In the genomic region with DNA sequence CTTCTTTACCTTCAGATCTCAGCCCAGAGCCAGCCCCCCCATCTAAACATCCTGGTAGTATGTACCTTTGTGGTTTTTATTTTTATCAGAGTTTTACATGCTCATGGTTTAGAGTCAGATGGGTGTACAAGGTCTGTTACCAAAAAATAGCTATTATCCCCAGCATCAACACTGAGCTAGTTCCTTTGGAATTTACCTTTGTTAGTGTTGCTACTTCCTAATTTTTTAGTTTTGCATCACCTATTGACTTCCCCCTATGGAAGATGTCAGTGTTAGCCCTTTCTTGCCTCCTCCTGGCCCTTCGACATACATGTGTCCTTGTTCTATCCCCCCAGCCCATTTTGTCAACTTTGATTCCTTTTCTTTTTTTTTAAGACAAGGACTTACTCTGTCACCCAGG, we compare ENCODE assay signal across 12 cellular contexts. TPM values are rescaled to one million over a fixed set of nuclear protein-coding genes. Genes with fewer than 3 reads are reported as not detected.
DNase-seq lines count a peak whose midpoint lies in the region; ATAC-seq and TF ChIP-seq lines count a peak whose summit lies in the region.
"Had no signal": no experiment of that assay in that cellular context is flagged by ENCODE, and none has a peak within 500 bp of the region (broad histone marks: within the 10 kb centered on the region; RNA-seq: fewer than 3 reads in every experiment).

No MANE protein-coding gene starts in this region.

- POLR2A ChIA-PET in WTC11 (lab: Charles Lee) = no interaction called here

- H3K9me3 ChIP-seq in BLaER1 treated with 17β-estradiol and CSF1 and Interleukin-3, amounts not matched to agents 10 nM and 100 nM (replicated peaks in 1 of 11) = no peaks in the 10 kb centered on the region
- H3K9me3 ChIP-seq in Loucy (ENCODE audit: insufficient read depth, low read depth, low read length) = no peaks in the 10 kb centered on the region
- H3K9me3 ChIP-seq: BE2C had no signal

- no peaks in the 10 kb centered on the region for H3F3A ChIP-seq in Loucy (ENCODE audit: low read depth)

- CTCF ChIA-PET in WTC11 (lab: Charles Lee) = interaction anchor here (0.5 to 12.0 kb wide), 20 partner anchors 9 to 313 kb away, joined by 3 to 271 read pairs (median 4); partner anchors contain the start of gene ADORA2A

- H3K9me3 Mint-ChIP-seq in memory B cell (no peaks in the 10 kb centered on the region), WTC11 (no peaks in the 10 kb centered on the region)
- H3K9me3 Mint-ChIP-seq in stimulated activated effector memory CD8-positive, alpha-beta T cell treated with anti-CD3 and anti-CD28 coated beads, Interleukin-12 subunit alpha, Interleukin-12 subunit beta, amount 100 ng/mL, for 72 hours = no peaks in the 10 kb centered on the region
- H3K9me3 Mint-ChIP-seq: CD4-positive, CD25-positive, alpha-beta regulatory T cell; GM23338 had no signal

- H3K4me1 Mint-ChIP-seq in memory B cell (peaks cover 26% of the 10 kb centered on the region), WTC11 (peaks cover 19% of the 10 kb centered on the region)
- H3K4me1 Mint-ChIP-seq in stimulated activated effector memory CD8-positive, alpha-beta T cell treated with anti-CD3 and anti-CD28 coated beads, Interleukin-12 subunit alpha, Interleukin-12 subunit beta, amount 100 ng/mL, for 72 hours = peaks cover 13% of the 10 kb centered on the region

- peak overlapping the region in 10 of 11 experiments; percentile 16 to 99 (median 96); a peak in 14 of 22 replicates for H3K27ac ChIP-seq in BLaER1 treated with 17β-estradiol and CSF1 and Interleukin-3, amounts not matched to agents 10 nM and 100 nM

- H3K36me3 ChIP-seq in BLaER1 treated with 17β-estradiol and CSF1 and Interleukin-3, amounts not matched to agents 10 nM and 100 nM = no peaks in the 10 kb centered on the region
- no peaks in the 10 kb centered on the region for H3K36me3 ChIP-seq in Loucy (ENCODE audit: insufficient read depth, low read length)
- H3K36me3 ChIP-seq: BE2C had no signal

- peak overlapping the region in 4 of 11 experiments; percentile 13 to 91 (median 44); a peak in 5 of 22 replicates for H3K9ac ChIP-seq in BLaER1 treated with 17β-estradiol and CSF1 and Interleukin-3, amounts not matched to agents 10 nM and 100 nM
- H3K9ac ChIP-seq in Loucy (ENCODE audit: low read depth, low read length, poor library complexity, severe bottlenecking) = peak overlapping the region; percentile 36

- H3K36me3 Mint-ChIP-seq in memory B cell (no peaks in the 10 kb centered on the region), WTC11 (no peaks in the 10 kb centered on the region)
- H3K36me3 Mint-ChIP-seq in stimulated activated effector memory CD8-positive, alpha-beta T cell treated with anti-CD3 and anti-CD28 coated beads, Interleukin-12 subunit alpha, Interleukin-12 subunit beta, amount 100 ng/mL, for 72 hours = no peaks in the 10 kb centered on the region
- H3K36me3 Mint-ChIP-seq: CD4-positive, CD25-positive, alpha-beta regulatory T cell had no signal

- no peaks in the 10 kb centered on the region for H3K27me3 ChIP-seq in BLaER1 treated with 17β-estradiol and CSF1 and Interleukin-3, amounts not matched to agents 10 nM and 100 nM
- H3K27me3 ChIP-seq in Loucy (ENCODE audit: insufficient read depth, low read length, poor library complexity, severe bottlenecking) = no peaks in the 10 kb centered on the region
- H3K27me3 ChIP-seq: BE2C had no signal

- H3K27ac Mint-ChIP-seq in memory B cell (peak overlapping the region; percentile 75), WTC11 (no peak overlapping the region)
- H3K27ac Mint-ChIP-seq in stimulated activated effector memory CD8-positive, alpha-beta T cell treated with anti-CD3 and anti-CD28 coated beads, Interleukin-12 subunit alpha, Interleukin-12 subunit beta, amount 100 ng/mL, for 72 hours = peak overlapping the region; percentile 2
- H3K27ac Mint-ChIP-seq: CD4-positive, CD25-positive, alpha-beta regulatory T cell; GM23338 had no signal

- no peaks in the 10 kb centered on the region for H4K20me1 ChIP-seq in BLaER1 treated with 17β-estradiol and CSF1 and Interleukin-3, amounts not matched to agents 10 nM and 100 nM
- no peaks in the 10 kb centered on the region for H4K20me1 ChIP-seq in Loucy (ENCODE audit: insufficient read depth, low read length, poor library complexity, severe bottlenecking)

- H3K27me3 Mint-ChIP-seq in memory B cell (no peaks in the 10 kb centered on the region), WTC11 (ENCODE audit: low read depth) (peaks cover 4% of the 10 kb centered on the region)

- no peak for TF ChIP-seq CTCF in Loucy (conservative IDR thresholded peaks at IDR 0.05; ENCODE audit: low read length)
- TF ChIP-seq CTCF in WTC11 (IDR thresholded peaks at IDR 0.05) = no peak

- peaks cover 73 to 96% (median 89%) of the 10 kb centered on the region in 10 experiments for H3K4me1 ChIP-seq in BLaER1 treated with 17β-estradiol and CSF1 and Interleukin-3, amounts not matched to agents 10 nM and 100 nM
- H3K4me1 ChIP-seq in Loucy (ENCODE audit: insufficient read depth, low read length, poor library complexity, severe bottlenecking) = peaks cover 62% of the 10 kb centered on the region

- H3K4me3 Mint-ChIP-seq in memory B cell (no peak overlapping the region), WTC11 (no peak overlapping the region)
- no peak overlapping the region for H3K4me3 Mint-ChIP-seq in stimulated activated effector memory CD8-positive, alpha-beta T cell treated with anti-CD3 and anti-CD28 coated beads, Interleukin-12 subunit alpha, Interleukin-12 subunit beta, amount 100 ng/mL, for 72 hours
- H3K4me3 Mint-ChIP-seq: CD4-positive, CD25-positive, alpha-beta regulatory T cell; GM23338 had no signal

- H3K4me3 ChIP-seq in BLaER1 treated with 17β-estradiol and CSF1 and Interleukin-3, amounts not matched to agents 10 nM and 100 nM = no peak overlapping the region
- H3K4me3 ChIP-seq in Loucy (ENCODE audit: low read length, poor library complexity, severe bottlenecking) = no peak overlapping the region
- H3K4me3 ChIP-seq: GM23338 had no signal

- no peaks in the 10 kb centered on the region for H3K9me2 ChIP-seq in Loucy (replicated peaks; ENCODE audit: low read depth, low read length)

- no peaks in the 10 kb centered on the region for H3K79me2 ChIP-seq in Loucy (ENCODE audit: insufficient read depth, low read length)

- DNase-seq in memory B cell (ENCODE audit: low spot score in 2 of 2) (no peak), NCI-H69 (lab: John Stamatoyannopoulos, UW) (no peak), WTC11 (ENCODE audit: low spot score) (no peak), foreskin melanocyte (no peak), NOMO-1 (lab: John Stamatoyannopoulos, UW; ENCODE audit: unreplicated experiment in 2 of 2) (no peak)
- no peak for DNase-seq in stimulated activated effector memory CD8-positive, alpha-beta T cell treated with anti-CD3 and anti-CD28 coated beads, Interleukin-12 subunit alpha, Interleukin-12 subunit beta, amount 100 ng/mL, for 72 hours (ENCODE audit: low spot score in 2 of 2)

- H2AFZ ChIP-seq in Loucy (ENCODE audit: low read length) = no peak overlapping the region
- H2AFZ ChIP-seq: GM23338 had no signal

- peak overlapping the region; percentile 18 to 96 (median 60); a peak in 21 of 22 replicates for H3K4me2 ChIP-seq in BLaER1 treated with 17β-estradiol and CSF1 and Interleukin-3, amounts not matched to agents 10 nM and 100 nM
- no peak overlapping the region for H3K4me2 ChIP-seq in Loucy (ENCODE audit: low read depth, low read length, poor library complexity, severe bottlenecking)
- H3K4me2 ChIP-seq: GM23338 had no signal

- ATAC-seq in memory B cell (ENCODE audit: low read depth) (no peak), WTC11 (no peak)
- no peak for ATAC-seq in stimulated activated effector memory CD8-positive, alpha-beta T cell treated with anti-CD3 and anti-CD28 coated beads, Interleukin-12 subunit alpha, Interleukin-12 subunit beta, amount 100 ng/mL, for 72 hours

TF ChIP-seq in WTC11, 78 proteins besides CTCF, POLR2A, EP300 and RAD21 (continues in another document):
- TF ChIP-seq TEAD4 (CRISPR knock-in tag; IDR thresholded peaks at IDR 0.05) (no peak), GABPB1 (CRISPR knock-in tag; IDR thresholded peaks at IDR 0.05) (no peak), E2F1 (CRISPR knock-in tag; IDR thresholded peaks at IDR 0.05) (no peak), FOXJ3 (CRISPR knock-in tag; IDR thresholded peaks at IDR 0.05; ENCODE audit: borderline replicate concordance) (no peak), ZNF121 (CRISPR knock-in tag; IDR thresholded peaks at IDR 0.05) (no peak)
- TF ChIP-seq, protein P1, sequence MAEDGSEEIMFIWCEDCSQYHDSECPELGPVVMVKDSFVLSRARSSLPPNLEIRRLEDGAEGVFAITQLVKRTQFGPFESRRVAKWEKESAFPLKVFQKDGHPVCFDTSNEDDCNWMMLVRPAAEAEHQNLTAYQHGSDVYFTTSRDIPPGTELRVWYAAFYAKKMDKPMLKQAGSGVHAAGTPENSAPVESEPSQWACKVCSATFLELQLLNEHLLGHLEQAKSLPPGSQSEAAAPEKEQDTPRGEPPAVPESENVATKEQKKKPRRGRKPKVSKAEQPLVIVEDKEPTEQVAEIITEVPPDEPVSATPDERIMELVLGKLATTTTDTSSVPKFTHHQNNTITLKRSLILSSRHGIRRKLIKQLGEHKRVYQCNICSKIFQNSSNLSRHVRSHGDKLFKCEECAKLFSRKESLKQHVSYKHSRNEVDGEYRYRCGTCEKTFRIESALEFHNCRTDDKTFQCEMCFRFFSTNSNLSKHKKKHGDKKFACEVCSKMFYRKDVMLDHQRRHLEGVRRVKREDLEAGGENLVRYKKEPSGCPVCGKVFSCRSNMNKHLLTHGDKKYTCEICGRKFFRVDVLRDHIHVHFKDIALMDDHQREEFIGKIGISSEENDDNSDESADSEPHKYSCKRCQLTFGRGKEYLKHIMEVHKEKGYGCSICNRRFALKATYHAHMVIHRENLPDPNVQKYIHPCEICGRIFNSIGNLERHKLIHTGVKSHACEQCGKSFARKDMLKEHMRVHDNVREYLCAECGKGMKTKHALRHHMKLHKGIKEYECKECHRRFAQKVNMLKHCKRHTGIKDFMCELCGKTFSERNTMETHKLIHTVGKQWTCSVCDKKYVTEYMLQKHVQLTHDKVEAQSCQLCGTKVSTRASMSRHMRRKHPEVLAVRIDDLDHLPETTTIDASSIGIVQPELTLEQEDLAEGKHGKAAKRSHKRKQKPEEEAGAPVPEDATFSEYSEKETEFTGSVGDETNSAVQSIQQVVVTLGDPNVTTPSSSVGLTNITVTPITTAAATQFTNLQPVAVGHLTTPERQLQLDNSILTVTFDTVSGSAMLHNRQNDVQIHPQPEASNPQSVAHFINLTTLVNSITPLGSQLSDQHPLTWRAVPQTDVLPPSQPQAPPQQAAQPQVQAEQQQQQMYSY (CRISPR knock-in tag; IDR thresholded peaks at IDR 0.05) = no peak

RNA-seq across cellular contexts. Expression of gene UPB1, which starts 7.4 kb away (rescaled TPM):
- total RNA-seq in WTC11 (2021) = 0.09 to 0.18 TPM (median 0.09 TPM) in 3 replicates
- total RNA-seq: GM23338, H7 had no signal

RNA-seq across cellular contexts. Expression of gene GUCD1, which starts 52.4 kb away (rescaled TPM):
- total RNA-seq in WTC11 (2021) = 77.0 to 105 TPM (median 86.2 TPM) in 3 replicates

RNA-seq across cellular contexts. Expression of gene SNRPD3, which starts 53.3 kb away (rescaled TPM):
- total RNA-seq in WTC11 (2021) = 186 to 198 TPM (median 194 TPM) in 3 replicates
